ENCODE assay signal across 1 cellular context in genomic region chr9:133862585-133863041, GRCh38.
TF ChIP-seq lines count a peak whose summit lies in the region.

No MANE protein-coding gene starts in this region.

TF ChIP-seq in K562, 482 proteins besides CTCF, POLR2A, EP300 and RAD21 (continued from another document):
- TF ChIP-seq ZNF280A (IDR thresholded peaks at IDR 0.05; ENCODE audit: low read depth, partially characterized antibody) = no peak
- TF ChIP-seq TAF9B (IDR thresholded peaks at IDR 0.05; ENCODE audit: partially characterized antibody) = no peak
- TF ChIP-seq HDAC8 (tag; IDR thresholded peaks at IDR 0.05) = no peak
- TF ChIP-seq IFI16 (CRISPR knock-in tag; IDR thresholded peaks at IDR 0.05) = no peak
- TF ChIP-seq USF2 (CRISPR knock-in tag; IDR thresholded peaks at IDR 0.05) = no peak
- TF ChIP-seq PCBP2 (IDR thresholded peaks at IDR 0.05; ENCODE audit: low read depth, low read length, poor library complexity, severe bottlenecking) = no peak
- TF ChIP-seq SPI1 (IDR thresholded peaks at IDR 0.05; ENCODE audit: borderline replicate concordance, low read depth, low read length) = 0 out of 2 replicates have a peak, but pooled peaks have one; percentile 6
- no peak for TF ChIP-seq ZBED1 (IDR thresholded peaks at IDR 0.05)
